8 cellular contexts compared by ENCODE assay signal in the genomic region with DNA sequence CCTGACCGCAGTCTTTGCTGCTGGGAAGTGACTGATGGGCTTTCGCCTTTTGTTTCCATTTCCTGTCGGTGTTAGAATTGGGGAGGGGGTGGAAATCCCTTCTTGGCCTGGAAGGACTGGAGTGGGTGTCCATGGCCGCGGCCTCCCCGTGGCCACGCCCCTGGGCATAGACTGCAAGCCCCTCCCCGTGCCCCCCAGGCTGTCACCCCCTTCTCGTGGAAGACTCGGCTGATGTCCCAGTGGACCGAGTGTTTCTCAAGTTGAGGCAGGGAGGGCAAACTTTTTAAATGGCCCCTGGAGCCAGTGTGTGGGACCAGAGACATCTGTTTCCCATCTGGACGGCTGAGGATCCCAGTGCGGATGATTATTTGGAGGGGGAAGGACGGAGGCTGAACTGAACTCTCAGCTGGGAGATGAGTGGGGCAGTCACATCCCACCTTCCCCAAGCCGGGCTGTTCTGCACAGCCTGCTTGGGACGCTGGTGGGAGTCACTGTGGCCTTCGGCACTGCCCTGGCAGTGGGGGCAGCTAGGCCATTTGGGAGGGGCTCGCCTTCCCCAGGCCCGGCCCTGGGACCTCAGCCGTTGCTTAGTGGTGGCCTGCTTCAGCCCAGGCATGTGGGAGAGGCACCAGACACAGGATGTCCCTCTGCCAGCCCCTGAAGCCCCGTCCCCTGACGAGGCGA. TPM values are rescaled to one million over a fixed set of nuclear protein-coding genes. Genes with fewer than 3 reads are reported as not detected.
DNase-seq lines count a peak whose midpoint lies in the region; ATAC-seq, FAIRE-seq and TF ChIP-seq lines count a peak whose summit lies in the region.

No MANE protein-coding gene starts in this region.

- H3K4me3 ChIP-seq in PC-9 = peak overlapping the region; percentile 83

- H3K27me3 Mint-ChIP-seq in CD4-positive, alpha-beta T cell = no peaks in the 10 kb centered on the region
- H3K27me3 Mint-ChIP-seq in endothelial cell (ENCODE audit: unreplicated experiment) = peaks cover 19% of the 10 kb centered on the region
- no peaks in the 10 kb centered on the region for H3K27me3 Mint-ChIP-seq in natural killer cell treated with Interleukin-12 subunit alpha and Interleukin-12 subunit beta and Interleukin-15 and Interleukin-18, amount 100 ng/mL, for 72 hours

- no peak for DNase-seq in CD4-positive, alpha-beta T cell
- DNase-seq in PC-9 = no peak
- DNase-seq in endothelial cell (ENCODE audit: low spot score) = peak; percentile 35
- DNase-seq in natural killer cell treated with Interleukin-12 subunit alpha and Interleukin-12 subunit beta and Interleukin-15 and Interleukin-18, amount 100 ng/mL, for 72 hours (ENCODE audit: low spot score) = no peak
- DNase-seq in SKM-1 treated with dmso at 0.1 percent for 144 hours (lab: John Stamatoyannopoulos, UW; ENCODE audit: unreplicated experiment) = no peak
- DNase-seq in NCI-H1930 (lab: John Stamatoyannopoulos, UW) = no peak
- no peak for DNase-seq in RCC 7860 (ENCODE audit: low spot score)

- no peak for TF ChIP-seq CTCF in CD4-positive, alpha-beta T cell (IDR thresholded peaks at IDR 0.05)
- TF ChIP-seq CTCF in PC-9 (conservative IDR thresholded peaks at IDR 0.05) (no peak), endothelial cell (IDR thresholded peaks at IDR 0.05; ENCODE audit: unreplicated experiment) (no peak)

- H3K4me1 Mint-ChIP-seq in CD4-positive, alpha-beta T cell (ENCODE audit: low read depth) = peaks cover 38% of the 10 kb centered on the region
- peaks cover 31% of the 10 kb centered on the region for H3K4me1 Mint-ChIP-seq in endothelial cell (ENCODE audit: unreplicated experiment)
- peaks cover 29 to 34% of the 10 kb centered on the region in 2 donors for H3K4me1 Mint-ChIP-seq in natural killer cell treated with Interleukin-12 subunit alpha and Interleukin-12 subunit beta and Interleukin-15 and Interleukin-18, amount 100 ng/mL, for 72 hours (ENCODE audit: low read depth in 2 of 2)

- no peak for FAIRE-seq in RCC 7860 (lab: Jason Lieb, UNC)

- intact Hi-C loops in CD4-positive, alpha-beta T cell (cut with DNase I, micrococcal nuclease) = loop anchor here (1.0 to 10.0 kb wide), 5 partner anchors 21 to 1114 kb away; partner anchors contain the start of genes C11orf21 (in 1 of the 2), TSPAN32 (in 1 of the 2) and TSSC4 (in 1 of the 2)
- intact Hi-C loops in PC-9 (cut with micrococcal nuclease; ENCODE audit: unreplicated experiment) = no loop called here

- no TSS peak for BruUV-seq in PC-9 (replicated peaks; lab: Mats Ljungman, UMichigan)

- peak overlapping the region; percentile 82 for H3K4me3 Mint-ChIP-seq in CD4-positive, alpha-beta T cell
- H3K4me3 Mint-ChIP-seq in endothelial cell (ENCODE audit: unreplicated experiment) = peak overlapping the region; percentile 91
- H3K4me3 Mint-ChIP-seq in natural killer cell treated with Interleukin-12 subunit alpha and Interleukin-12 subunit beta and Interleukin-15 and Interleukin-18, amount 100 ng/mL, for 72 hours = peak overlapping the region; percentile 82

- H3K27ac ChIP-seq in CD4-positive, alpha-beta T cell (ENCODE audit: low read depth, low read length) = peak overlapping the region; percentile 73
- no peak overlapping the region for H3K27ac ChIP-seq in PC-9

- peak overlapping the region; percentile 86 for H3K4me2 ChIP-seq in PC-9

- H3K27me3 ChIP-seq in CD4-positive, alpha-beta T cell (ENCODE audit: control insufficient read depth, insufficient read depth, low read length) = no peaks in the 10 kb centered on the region
- no peaks in the 10 kb centered on the region for H3K27me3 ChIP-seq in PC-9 (ENCODE audit: insufficient read depth, low read depth)

- no peaks in the 10 kb centered on the region for H3K9me3 Mint-ChIP-seq in CD4-positive, alpha-beta T cell
- H3K9me3 Mint-ChIP-seq in endothelial cell (ENCODE audit: unreplicated experiment) = no peaks in the 10 kb centered on the region
- H3K9me3 Mint-ChIP-seq in natural killer cell treated with Interleukin-12 subunit alpha and Interleukin-12 subunit beta and Interleukin-15 and Interleukin-18, amount 100 ng/mL, for 72 hours = no peaks in the 10 kb centered on the region

- H3K9me2 ChIP-seq in PC-9 (ENCODE audit: insufficient read depth) = no peaks in the 10 kb centered on the region

- H3K36me3 Mint-ChIP-seq in CD4-positive, alpha-beta T cell (ENCODE audit: low read depth) = peaks cover 4% of the 10 kb centered on the region
- H3K36me3 Mint-ChIP-seq in endothelial cell (ENCODE audit: low read depth, unreplicated experiment) = peaks cover 12% of the 10 kb centered on the region
- H3K36me3 Mint-ChIP-seq in natural killer cell treated with Interleukin-12 subunit alpha and Interleukin-12 subunit beta and Interleukin-15 and Interleukin-18, amount 100 ng/mL, for 72 hours = no peaks in the 10 kb centered on the region

- H3K36me3 ChIP-seq in PC-9 (ENCODE audit: low read depth) = no peaks in the 10 kb centered on the region

- no peak for ATAC-seq in CD4-positive, alpha-beta T cell (ENCODE audit: poor library complexity)
- ATAC-seq in natural killer cell treated with Interleukin-12 subunit alpha and Interleukin-12 subunit beta and Interleukin-15 and Interleukin-18, amount 100 ng/mL, for 72 hours = no peak
- ATAC-seq in GM18861 (IDR thresholded peaks at IDR 0.05; ENCODE audit: unreplicated experiment) = no peak

- CTCF ChIA-PET in CD4-positive, alpha-beta T cell (lab: Charles Lee) = interaction anchor here (1.0 kb wide), 2 partner anchors 42 to 154 kb away, joined by 3 read pairs; no protein-coding TSS in a partner anchor
- CTCF ChIA-PET in PC-9 (lab: Charles Lee) = interaction anchor here (0.7 kb wide), 1 partner anchor 12 kb away, joined by 8 read pairs; no protein-coding TSS in a partner anchor

- H2AFZ ChIP-seq in PC-9 = no peak overlapping the region

- POLR2A ChIA-PET in CD4-positive, alpha-beta T cell (lab: Charles Lee) = interaction anchor here (1.1 to 2.8 kb wide), 5 partner anchors 8 to 76 kb away, joined by 3 to 47 read pairs (median 36); partner anchors contain the start of genes C11orf21, TSPAN32 and TSSC4
- POLR2A ChIA-PET in PC-9 (lab: Charles Lee; ENCODE audit: unreplicated experiment) = interaction anchor here (0.6 to 0.9 kb wide), 3 partner anchors 12 to 551 kb away, joined by 3 to 7 read pairs (median 4); partner anchors contain the start of gene PHLDA2

- peaks cover 40% of the 10 kb centered on the region for H3K79me2 ChIP-seq in PC-9 (ENCODE audit: low read depth)

- H3F3A ChIP-seq in PC-9 (ENCODE audit: insufficient read depth, low read depth) = no peaks in the 10 kb centered on the region

- no peaks in the 10 kb centered on the region for H3K9me3 ChIP-seq in CD4-positive, alpha-beta T cell (ENCODE audit: control insufficient read depth, low read length)
- no peaks in the 10 kb centered on the region for H3K9me3 ChIP-seq in PC-9 (ENCODE audit: insufficient read depth, low read depth)

- peaks cover 26% of the 10 kb centered on the region for H4K20me1 ChIP-seq in PC-9 (ENCODE audit: insufficient read depth)

- peak overlapping the region; percentile 69 for H3K27ac Mint-ChIP-seq in CD4-positive, alpha-beta T cell
- H3K27ac Mint-ChIP-seq in endothelial cell (ENCODE audit: unreplicated experiment) = peak overlapping the region; percentile 91
- H3K27ac Mint-ChIP-seq in natural killer cell treated with Interleukin-12 subunit alpha and Interleukin-12 subunit beta and Interleukin-15 and Interleukin-18, amount 100 ng/mL, for 72 hours = peak overlapping the region; percentile 72 to 84

- H3K4me1 ChIP-seq in PC-9 (replicated peaks; ENCODE audit: insufficient read depth) = 0 out of 2 replicates have a peak, but pooled peaks cover 5% of the 10 kb centered on the region

RNA-seq across cellular contexts. Expression of gene CD81, which starts 1.6 kb away (rescaled TPM):
- total RNA-seq in CD4-positive, alpha-beta T cell = 100 to 1,000 TPM; 181 to 183 TPM
- 180 and 231 TPM in 2 replicates for total RNA-seq in PC-9 (2021)
- 424 TPM for total RNA-seq in endothelial cell (ENCODE audit: unreplicated experiment)
- total RNA-seq in natural killer cell treated with Interleukin-12 subunit alpha and Interleukin-12 subunit beta and Interleukin-15 and Interleukin-18, amount 100 ng/mL, for 72 hours = 100 to 1,000 TPM; 306 to 322 TPM

RNA-seq across cellular contexts. Expression of gene TSSC4, which starts 21.9 kb away (rescaled TPM):
- 10 to 100 TPM; 47.5 to 50.0 TPM for total RNA-seq in CD4-positive, alpha-beta T cell
- total RNA-seq in PC-9 (2021) = 35.6 and 49.3 TPM in 2 replicates
- 48.4 TPM for total RNA-seq in endothelial cell (ENCODE audit: unreplicated experiment)
- 10 to 100 TPM; 66.0 to 98.2 TPM for total RNA-seq in natural killer cell treated with Interleukin-12 subunit alpha and Interleukin-12 subunit beta and Interleukin-15 and Interleukin-18, amount 100 ng/mL, for 72 hours
